In the genomic region with DNA sequence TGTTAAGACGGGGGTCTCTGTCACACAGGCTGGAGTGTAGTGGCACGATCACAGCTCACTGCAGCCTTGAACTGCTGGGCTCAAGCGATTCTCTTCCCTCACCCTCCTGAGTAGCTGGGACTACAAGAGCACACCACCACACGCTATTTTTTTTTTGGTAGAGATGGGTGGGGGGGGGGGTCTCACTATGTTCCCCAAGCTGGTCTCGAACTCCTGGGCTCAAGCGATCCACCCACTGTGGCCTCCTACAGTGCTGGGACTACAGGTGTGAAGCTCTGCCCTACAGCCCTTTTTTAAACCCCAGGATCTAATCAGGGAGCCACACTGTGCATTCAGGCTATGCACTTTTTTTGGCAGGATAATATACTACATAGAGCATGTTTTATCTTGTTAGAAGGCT, we compare ENCODE assay signal across 8 cellular contexts. TPM values are rescaled to one million over a fixed set of nuclear protein-coding genes. Genes with fewer than 3 reads are reported as not detected.
DNase-seq lines count a peak whose midpoint lies in the region; ATAC-seq and TF ChIP-seq lines count a peak whose summit lies in the region.

No MANE protein-coding gene starts in this region.

- H3K4me3 ChIP-seq in HL-60 (replicated peaks; ENCODE audit: insufficient read depth, low read length) (peak overlapping the region; percentile 93), gastroesophageal sphincter (peak overlapping the region in 1 of 2 donors; percentile 75), skeletal muscle satellite cell (ENCODE audit: low read length) (peak overlapping the region; percentile 90)

- ATAC-seq in WTC11 (no peak), gastroesophageal sphincter (no peak)

- H3K27me3 Mint-ChIP-seq in WTC11 (ENCODE audit: low read depth), result no peaks in the 10 kb centered on the region

- no peak for DNase-seq in HL-60 (ENCODE audit: low read depth in 1 of 2, low spot score in 1 of 2)
- DNase-seq in WTC11 (ENCODE audit: low spot score), result no peak
- no peak for DNase-seq in HCEC 1CT
- no peak for DNase-seq in stimulated activated CD4-positive, alpha-beta T cell treated with anti-CD3 and anti-CD28 coated beads, Interleukin-12 subunit alpha, Interleukin-12 subunit beta, amount 100 ng/mL, for 4 hours
- DNase-seq in NCI-H510A treated with DMSO at 0.1 percent for 48 hours (lab: John Stamatoyannopoulos, UW), result no peak
- no peak for DNase-seq in GM10266 (ENCODE audit: extremely low spot score)

- POLR2A ChIA-PET in WTC11 (lab: Charles Lee), result no interaction called here

- 54% methylated on average over 3 of the region's 6 CpGs; no CpG with 5 or more reads in 1 of the 2 donors for WGBS in gastroesophageal sphincter (ENCODE audit: low coverage in 1 of 2), 2 donors

- H3K9me3 Mint-ChIP-seq in WTC11, result peaks cover 7% of the 10 kb centered on the region

- H3K4me3 Mint-ChIP-seq in WTC11, result peak overlapping the region; percentile 90

- CTCF ChIA-PET in WTC11 (lab: Charles Lee), result interaction anchor here (0.6 to 3.5 kb wide), 3 partner anchors 114 to 287 kb away, joined by 5 to 25 read pairs (median 10); no protein-coding TSS in a partner anchor

- peaks cover 25% of the 10 kb centered on the region for H3K36me3 Mint-ChIP-seq in WTC11

- TF ChIP-seq EP300 in gastroesophageal sphincter (IDR thresholded peaks at IDR 0.05), result no peak

- H3K4me1 Mint-ChIP-seq in WTC11, result peaks cover 53% of the 10 kb centered on the region

- peaks cover 0 to 61% (median 20%) of the 10 kb centered on the region in 3 donors for H3K4me1 ChIP-seq in gastroesophageal sphincter
- H3K4me1 ChIP-seq in skeletal muscle satellite cell (ENCODE audit: control insufficient read depth, insufficient read depth, low read length), result peaks cover 31% of the 10 kb centered on the region

- no peaks in the 10 kb centered on the region for H3K27me3 ChIP-seq in HL-60 (ENCODE audit: insufficient read depth, poor library complexity, severe bottlenecking)
- H3K27me3 ChIP-seq in gastroesophageal sphincter, result no peaks in the 10 kb centered on the region
- no peaks in the 10 kb centered on the region for H3K27me3 ChIP-seq in skeletal muscle satellite cell (ENCODE audit: control insufficient read depth, insufficient read depth, low read length)

- H3K4me2 ChIP-seq in skeletal muscle satellite cell (ENCODE audit: low read length), result peak overlapping the region; percentile 96

- TF ChIP-seq CTCF in HL-60 (IDR thresholded peaks at IDR 0.05; ENCODE audit: insufficient read depth, low read length), result no peak
- no peak for TF ChIP-seq CTCF in WTC11 (IDR thresholded peaks at IDR 0.05)
- no peak for TF ChIP-seq CTCF in gastroesophageal sphincter (IDR thresholded peaks at IDR 0.05)
- no peak for TF ChIP-seq CTCF in GM10266 (IDR thresholded peaks at IDR 0.05; ENCODE audit: control insufficient read depth, insufficient read depth, low read depth, missing control alignments)

- H3K27ac ChIP-seq in HL-60 (replicated peaks) (peak overlapping the region; percentile 89), gastroesophageal sphincter (peak overlapping the region in 3 of 4 donors; percentile 39 to 83 (median 81))

- no peak for TF ChIP-seq POLR2A in gastroesophageal sphincter (IDR thresholded peaks at IDR 0.05)

- peak overlapping the region; percentile 59; the same call in 1 of the 2 replicates for H3K27ac Mint-ChIP-seq in WTC11

- H3K9ac ChIP-seq in skeletal muscle satellite cell (ENCODE audit: low read depth, low read length), result peak overlapping the region; percentile 80

- peaks cover 0 to 14% of the 10 kb centered on the region in 2 donors for H3K36me3 ChIP-seq in gastroesophageal sphincter
- peaks cover 12% of the 10 kb centered on the region for H3K36me3 ChIP-seq in skeletal muscle satellite cell (ENCODE audit: insufficient read depth, low read length)

- H3K9me3 ChIP-seq in gastroesophageal sphincter (no peaks in the 10 kb centered on the region), skeletal muscle satellite cell (replicated peaks; ENCODE audit: low read length) (no peaks in the 10 kb centered on the region)

TF ChIP-seq in WTC11, 78 proteins besides CTCF, POLR2A, EP300 and RAD21 (continues in another document):
- TF ChIP-seq ATF1 (CRISPR knock-in tag; IDR thresholded peaks at IDR 0.05) (no peak), TEAD4 (CRISPR knock-in tag; IDR thresholded peaks at IDR 0.05) (no peak), SOX15 (CRISPR knock-in tag; IDR thresholded peaks at IDR 0.05) (no peak), NFATC4 (CRISPR knock-in tag; IDR thresholded peaks at IDR 0.05) (no peak), ZNF416 (CRISPR knock-in tag; IDR thresholded peaks at IDR 0.05) (no peak), PRDM15 (CRISPR knock-in tag; IDR thresholded peaks at IDR 0.05) (no peak), ZNF281 (CRISPR knock-in tag; IDR thresholded peaks at IDR 0.05) (no peak)
- TF ChIP-seq, protein P1, sequence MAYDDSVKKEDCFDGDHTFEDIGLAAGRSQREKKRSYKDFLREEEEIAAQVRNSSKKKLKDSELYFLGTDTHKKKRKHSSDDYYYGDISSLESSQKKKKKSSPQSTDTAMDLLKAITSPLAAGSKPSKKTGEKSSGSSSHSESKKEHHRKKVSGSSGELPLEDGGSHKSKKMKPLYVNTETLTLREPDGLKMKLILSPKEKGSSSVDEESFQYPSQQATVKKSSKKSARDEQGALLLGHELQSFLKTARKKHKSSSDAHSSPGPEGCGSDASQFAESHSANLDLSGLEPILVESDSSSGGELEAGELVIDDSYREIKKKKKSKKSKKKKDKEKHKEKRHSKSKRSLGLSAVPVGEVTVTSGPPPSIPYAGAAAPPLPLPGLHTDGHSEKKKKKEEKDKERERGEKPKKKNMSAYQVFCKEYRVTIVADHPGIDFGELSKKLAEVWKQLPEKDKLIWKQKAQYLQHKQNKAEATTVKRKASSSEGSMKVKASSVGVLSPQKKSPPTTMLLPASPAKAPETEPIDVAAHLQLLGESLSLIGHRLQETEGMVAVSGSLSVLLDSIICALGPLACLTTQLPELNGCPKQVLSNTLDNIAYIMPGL (CRISPR knock-in tag; IDR thresholded peaks at IDR 0.05), result no peak

RNA-seq across cellular contexts. Expression of gene DHCR7, which starts 1.4 kb away (rescaled TPM):
- total RNA-seq in WTC11 (2021), result 104 to 120 TPM (median 120 TPM) in 3 replicates
- total RNA-seq in gastroesophageal sphincter, result 10 to 100 TPM in 1 of 4 donors, 1 to 10 TPM in 3; 5.0 to 10.3 (median 8.0) TPM
- 14.0 and 57.3 TPM in 2 replicates for total RNA-seq in skeletal muscle satellite cell (2012; rRNA removed)

RNA-seq across cellular contexts. Expression of gene NADSYN1, which starts 3.4 kb away (rescaled TPM):
- total RNA-seq in WTC11 (2021) (43.4 to 45.6 TPM (median 45.1 TPM) in 3 replicates), gastroesophageal sphincter (10 to 100 TPM; 21.6 to 62.0 (median 41.8) TPM)
- total RNA-seq in skeletal muscle satellite cell (2012; rRNA removed), result 73.8 and 86.9 TPM in 2 replicates
